In the genomic region with DNA sequence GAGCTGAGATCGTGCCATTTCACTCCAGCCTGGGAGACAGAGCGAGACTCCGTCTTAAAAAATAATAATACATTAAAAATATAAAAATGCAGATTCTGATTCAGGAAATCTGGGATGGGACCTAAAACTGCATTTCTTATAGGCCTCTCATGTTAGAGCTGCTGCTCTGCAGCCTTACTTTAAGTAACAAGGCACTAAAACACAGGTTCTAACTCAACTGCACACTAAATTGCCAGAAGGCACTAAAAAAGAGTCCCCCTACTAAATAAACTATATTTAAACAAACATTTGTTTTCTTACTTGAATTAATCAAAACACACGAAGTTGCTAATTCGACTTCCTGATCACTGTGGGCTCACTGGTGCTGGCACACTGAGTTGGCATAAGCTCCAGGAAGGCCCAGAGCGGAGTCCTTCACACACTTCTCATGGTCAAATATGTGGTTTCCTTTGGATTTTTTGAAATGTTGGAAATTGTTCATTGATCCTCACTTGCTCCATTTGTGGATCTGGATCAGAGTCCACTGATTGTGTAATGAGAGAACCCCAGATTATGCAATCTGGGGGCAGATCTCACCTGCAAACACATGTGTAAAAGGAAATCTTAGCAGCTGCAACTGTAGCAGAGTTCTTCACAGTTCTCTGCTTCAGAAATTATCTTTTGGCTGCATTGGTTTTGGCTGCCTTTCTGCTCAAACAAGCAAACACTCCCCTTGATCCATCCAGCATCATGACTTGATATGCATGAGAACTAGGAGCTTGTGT, we compare ENCODE assay signal across 1 cellular context.
TF ChIP-seq lines count a peak whose summit lies in the region.

No MANE protein-coding gene starts in this region.

TF ChIP-seq in HepG2, 621 proteins besides CTCF, POLR2A, EP300 and RAD21 (continued from another document and continues in another):
- TF ChIP-seq, protein P1, sequence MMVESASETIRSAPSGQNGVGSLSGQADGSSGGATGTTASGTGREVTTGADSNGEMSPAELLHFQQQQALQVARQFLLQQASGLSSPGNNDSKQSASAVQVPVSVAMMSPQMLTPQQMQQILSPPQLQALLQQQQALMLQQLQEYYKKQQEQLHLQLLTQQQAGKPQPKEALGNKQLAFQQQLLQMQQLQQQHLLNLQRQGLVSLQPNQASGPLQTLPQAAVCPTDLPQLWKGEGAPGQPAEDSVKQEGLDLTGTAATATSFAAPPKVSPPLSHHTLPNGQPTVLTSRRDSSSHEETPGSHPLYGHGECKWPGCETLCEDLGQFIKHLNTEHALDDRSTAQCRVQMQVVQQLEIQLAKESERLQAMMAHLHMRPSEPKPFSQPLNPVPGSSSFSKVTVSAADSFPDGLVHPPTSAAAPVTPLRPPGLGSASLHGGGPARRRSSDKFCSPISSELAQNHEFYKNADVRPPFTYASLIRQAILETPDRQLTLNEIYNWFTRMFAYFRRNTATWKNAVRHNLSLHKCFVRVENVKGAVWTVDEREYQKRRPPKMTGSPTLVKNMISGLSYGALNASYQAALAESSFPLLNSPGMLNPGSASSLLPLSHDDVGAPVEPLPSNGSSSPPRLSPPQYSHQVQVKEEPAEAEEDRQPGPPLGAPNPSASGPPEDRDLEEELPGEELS (CRISPR knock-in tag; IDR thresholded peaks at IDR 0.05), result peak; percentile 77
- TF ChIP-seq RXRB (CRISPR knock-in tag; IDR thresholded peaks at IDR 0.05; ENCODE audit: borderline replicate concordance), result peak; percentile 89
- TF ChIP-seq HOXA3 (CRISPR knock-in tag; IDR thresholded peaks at IDR 0.05), result peak; percentile 70; the same call in 1 of the 2 replicates
- TF ChIP-seq, protein P2, sequence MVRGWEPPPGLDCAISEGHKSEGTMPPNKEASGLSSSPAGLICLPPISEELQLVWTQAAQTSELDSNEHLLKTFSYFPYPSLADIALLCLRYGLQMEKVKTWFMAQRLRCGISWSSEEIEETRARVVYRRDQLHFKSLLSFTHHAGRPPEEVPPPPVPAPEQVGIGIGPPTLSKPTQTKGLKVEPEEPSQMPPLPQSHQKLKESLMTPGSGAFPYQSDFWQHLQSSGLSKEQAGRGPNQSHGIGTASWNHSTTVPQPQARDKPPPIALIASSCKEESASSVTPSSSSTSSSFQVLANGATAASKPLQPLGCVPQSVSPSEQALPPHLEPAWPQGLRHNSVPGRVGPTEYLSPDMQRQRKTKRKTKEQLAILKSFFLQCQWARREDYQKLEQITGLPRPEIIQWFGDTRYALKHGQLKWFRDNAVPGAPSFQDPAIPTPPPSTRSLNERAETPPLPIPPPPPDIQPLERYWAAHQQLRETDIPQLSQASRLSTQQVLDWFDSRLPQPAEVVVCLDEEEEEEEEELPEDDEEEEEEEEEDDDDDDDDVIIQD (CRISPR knock-in tag; IDR thresholded peaks at IDR 0.05; ENCODE audit: low read depth), result peak; percentile 68; the same call in 1 of the 2 replicates
- no peak for TF ChIP-seq JUNB (CRISPR knock-in tag; IDR thresholded peaks at IDR 0.05; ENCODE audit: borderline replicate concordance)
- peak; percentile 57 for TF ChIP-seq GFI1 (CRISPR knock-in tag; IDR thresholded peaks at IDR 0.05; ENCODE audit: borderline replicate concordance)
- peak; percentile 23 for TF ChIP-seq RBM22 (optimal IDR thresholded peaks at IDR 0.05; ENCODE audit: low read length)
- peak; percentile 63 for TF ChIP-seq NR2F6 (IDR thresholded peaks at IDR 0.05)
- peak; percentile 69 for TF ChIP-seq NR2F6 (CRISPR knock-in tag; IDR thresholded peaks at IDR 0.05)
- peak; percentile 91; the same call in 1 of the 2 replicates for TF ChIP-seq ZNF205 (CRISPR knock-in tag; IDR thresholded peaks at IDR 0.05)
- TF ChIP-seq HIVEP1 (CRISPR knock-in tag; IDR thresholded peaks at IDR 0.05), result no peak
- no peak for TF ChIP-seq TOPORS (CRISPR knock-in tag; IDR thresholded peaks at IDR 0.05)
- peak; percentile 77 for TF ChIP-seq SOX5 (CRISPR knock-in tag; IDR thresholded peaks at IDR 0.05; ENCODE audit: borderline replicate concordance)
- no peak for TF ChIP-seq ZNF773 (CRISPR knock-in tag; IDR thresholded peaks at IDR 0.05; ENCODE audit: borderline replicate concordance)
- peak; percentile 51; the same call in 1 of the 2 replicates for TF ChIP-seq SMC3 (IDR thresholded peaks at IDR 0.05; ENCODE audit: low read length)
- peak; percentile 45; the same call in 1 of the 2 replicates for TF ChIP-seq ZNF792 (CRISPR knock-in tag; IDR thresholded peaks at IDR 0.05)
- TF ChIP-seq BCL6 (CRISPR knock-in tag; IDR thresholded peaks at IDR 0.05), result peak; percentile 83
- TF ChIP-seq SP4 (CRISPR knock-in tag; IDR thresholded peaks at IDR 0.05), result no peak
- no peak for TF ChIP-seq RELA (CRISPR knock-in tag; IDR thresholded peaks at IDR 0.05)
- no peak for TF ChIP-seq ZNF674 (CRISPR knock-in tag; IDR thresholded peaks at IDR 0.05; ENCODE audit: low read depth)
- no peak for TF ChIP-seq DNMT3B (CRISPR knock-in tag; conservative IDR thresholded peaks at IDR 0.05)
- TF ChIP-seq HNF4A (CRISPR knock-in tag; IDR thresholded peaks at IDR 0.05), result peak; percentile 99
- TF ChIP-seq, protein P3, sequence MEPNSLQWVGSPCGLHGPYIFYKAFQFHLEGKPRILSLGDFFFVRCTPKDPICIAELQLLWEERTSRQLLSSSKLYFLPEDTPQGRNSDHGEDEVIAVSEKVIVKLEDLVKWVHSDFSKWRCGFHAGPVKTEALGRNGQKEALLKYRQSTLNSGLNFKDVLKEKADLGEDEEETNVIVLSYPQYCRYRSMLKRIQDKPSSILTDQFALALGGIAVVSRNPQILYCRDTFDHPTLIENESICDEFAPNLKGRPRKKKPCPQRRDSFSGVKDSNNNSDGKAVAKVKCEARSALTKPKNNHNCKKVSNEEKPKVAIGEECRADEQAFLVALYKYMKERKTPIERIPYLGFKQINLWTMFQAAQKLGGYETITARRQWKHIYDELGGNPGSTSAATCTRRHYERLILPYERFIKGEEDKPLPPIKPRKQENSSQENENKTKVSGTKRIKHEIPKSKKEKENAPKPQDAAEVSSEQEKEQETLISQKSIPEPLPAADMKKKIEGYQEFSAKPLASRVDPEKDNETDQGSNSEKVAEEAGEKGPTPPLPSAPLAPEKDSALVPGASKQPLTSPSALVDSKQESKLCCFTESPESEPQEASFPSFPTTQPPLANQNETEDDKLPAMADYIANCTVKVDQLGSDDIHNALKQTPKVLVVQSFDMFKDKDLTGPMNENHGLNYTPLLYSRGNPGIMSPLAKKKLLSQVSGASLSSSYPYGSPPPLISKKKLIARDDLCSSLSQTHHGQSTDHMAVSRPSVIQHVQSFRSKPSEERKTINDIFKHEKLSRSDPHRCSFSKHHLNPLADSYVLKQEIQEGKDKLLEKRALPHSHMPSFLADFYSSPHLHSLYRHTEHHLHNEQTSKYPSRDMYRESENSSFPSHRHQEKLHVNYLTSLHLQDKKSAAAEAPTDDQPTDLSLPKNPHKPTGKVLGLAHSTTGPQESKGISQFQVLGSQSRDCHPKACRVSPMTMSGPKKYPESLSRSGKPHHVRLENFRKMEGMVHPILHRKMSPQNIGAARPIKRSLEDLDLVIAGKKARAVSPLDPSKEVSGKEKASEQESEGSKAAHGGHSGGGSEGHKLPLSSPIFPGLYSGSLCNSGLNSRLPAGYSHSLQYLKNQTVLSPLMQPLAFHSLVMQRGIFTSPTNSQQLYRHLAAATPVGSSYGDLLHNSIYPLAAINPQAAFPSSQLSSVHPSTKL (CRISPR knock-in tag; IDR thresholded peaks at IDR 0.05), result peak; percentile 95
- TF ChIP-seq YEATS4 (CRISPR knock-in tag; IDR thresholded peaks at IDR 0.05; ENCODE audit: borderline replicate concordance), result peak; percentile 75; the same call in 1 of the 2 replicates
- TF ChIP-seq, protein P4, sequence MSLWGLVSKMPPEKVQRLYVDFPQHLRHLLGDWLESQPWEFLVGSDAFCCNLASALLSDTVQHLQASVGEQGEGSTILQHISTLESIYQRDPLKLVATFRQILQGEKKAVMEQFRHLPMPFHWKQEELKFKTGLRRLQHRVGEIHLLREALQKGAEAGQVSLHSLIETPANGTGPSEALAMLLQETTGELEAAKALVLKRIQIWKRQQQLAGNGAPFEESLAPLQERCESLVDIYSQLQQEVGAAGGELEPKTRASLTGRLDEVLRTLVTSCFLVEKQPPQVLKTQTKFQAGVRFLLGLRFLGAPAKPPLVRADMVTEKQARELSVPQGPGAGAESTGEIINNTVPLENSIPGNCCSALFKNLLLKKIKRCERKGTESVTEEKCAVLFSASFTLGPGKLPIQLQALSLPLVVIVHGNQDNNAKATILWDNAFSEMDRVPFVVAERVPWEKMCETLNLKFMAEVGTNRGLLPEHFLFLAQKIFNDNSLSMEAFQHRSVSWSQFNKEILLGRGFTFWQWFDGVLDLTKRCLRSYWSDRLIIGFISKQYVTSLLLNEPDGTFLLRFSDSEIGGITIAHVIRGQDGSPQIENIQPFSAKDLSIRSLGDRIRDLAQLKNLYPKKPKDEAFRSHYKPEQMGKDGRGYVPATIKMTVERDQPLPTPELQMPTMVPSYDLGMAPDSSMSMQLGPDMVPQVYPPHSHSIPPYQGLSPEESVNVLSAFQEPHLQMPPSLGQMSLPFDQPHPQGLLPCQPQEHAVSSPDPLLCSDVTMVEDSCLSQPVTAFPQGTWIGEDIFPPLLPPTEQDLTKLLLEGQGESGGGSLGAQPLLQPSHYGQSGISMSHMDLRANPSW (CRISPR knock-in tag; IDR thresholded peaks at IDR 0.05; ENCODE audit: borderline replicate concordance), result no peak
- peak; percentile 94 for TF ChIP-seq TRIM24 (CRISPR knock-in tag; IDR thresholded peaks at IDR 0.05)
- peak; percentile 48; the same call in 1 of the 2 replicates for TF ChIP-seq NCOA1 (CRISPR knock-in tag; IDR thresholded peaks at IDR 0.05)
- TF ChIP-seq CBFB (CRISPR knock-in tag; IDR thresholded peaks at IDR 0.05), result peak; percentile 70; the same call in 1 of the 2 replicates
- 0 out of 2 replicates have a peak, but pooled peaks have one; percentile 33 for TF ChIP-seq DMAP1 (CRISPR knock-in tag; IDR thresholded peaks at IDR 0.05)
- TF ChIP-seq, protein P5, sequence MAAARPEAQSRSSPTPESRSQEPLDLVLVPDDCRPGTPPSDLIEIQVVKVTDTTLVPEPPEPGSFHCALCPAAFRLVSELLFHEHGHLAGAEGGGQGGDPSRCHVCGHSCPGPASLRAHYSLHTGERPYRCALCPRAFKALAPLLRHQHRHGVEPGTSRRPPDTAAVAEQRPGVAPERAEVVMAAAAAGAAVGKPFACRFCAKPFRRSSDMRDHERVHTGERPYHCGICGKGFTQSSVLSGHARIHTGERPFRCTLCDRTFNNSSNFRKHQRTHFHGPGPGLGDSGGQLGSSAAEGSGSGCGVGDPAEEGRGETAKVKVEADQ (CRISPR knock-in tag; IDR thresholded peaks at IDR 0.05; ENCODE audit: borderline replicate concordance), result peak; percentile 36; the same call in 1 of the 2 replicates
- TF ChIP-seq, protein P6, sequence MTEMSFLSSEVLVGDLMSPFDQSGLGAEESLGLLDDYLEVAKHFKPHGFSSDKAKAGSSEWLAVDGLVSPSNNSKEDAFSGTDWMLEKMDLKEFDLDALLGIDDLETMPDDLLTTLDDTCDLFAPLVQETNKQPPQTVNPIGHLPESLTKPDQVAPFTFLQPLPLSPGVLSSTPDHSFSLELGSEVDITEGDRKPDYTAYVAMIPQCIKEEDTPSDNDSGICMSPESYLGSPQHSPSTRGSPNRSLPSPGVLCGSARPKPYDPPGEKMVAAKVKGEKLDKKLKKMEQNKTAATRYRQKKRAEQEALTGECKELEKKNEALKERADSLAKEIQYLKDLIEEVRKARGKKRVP (CRISPR knock-in tag; IDR thresholded peaks at IDR 0.05), result peak in 1 of 2 experiments; percentile 80; a peak in 2 of 4 replicates
- no peak for TF ChIP-seq MBNL3 (CRISPR knock-in tag; conservative IDR thresholded peaks at IDR 0.05)
- peak; percentile 44; the same call in 1 of the 2 replicates for TF ChIP-seq NPAS2 (CRISPR knock-in tag; IDR thresholded peaks at IDR 0.05; ENCODE audit: borderline replicate concordance)
- no peak for TF ChIP-seq ZKSCAN5 (CRISPR knock-in tag; IDR thresholded peaks at IDR 0.05)
- TF ChIP-seq, protein P7, sequence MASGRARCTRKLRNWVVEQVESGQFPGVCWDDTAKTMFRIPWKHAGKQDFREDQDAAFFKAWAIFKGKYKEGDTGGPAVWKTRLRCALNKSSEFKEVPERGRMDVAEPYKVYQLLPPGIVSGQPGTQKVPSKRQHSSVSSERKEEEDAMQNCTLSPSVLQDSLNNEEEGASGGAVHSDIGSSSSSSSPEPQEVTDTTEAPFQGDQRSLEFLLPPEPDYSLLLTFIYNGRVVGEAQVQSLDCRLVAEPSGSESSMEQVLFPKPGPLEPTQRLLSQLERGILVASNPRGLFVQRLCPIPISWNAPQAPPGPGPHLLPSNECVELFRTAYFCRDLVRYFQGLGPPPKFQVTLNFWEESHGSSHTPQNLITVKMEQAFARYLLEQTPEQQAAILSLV (CRISPR knock-in tag; IDR thresholded peaks at IDR 0.05; ENCODE audit: borderline replicate concordance), result no peak
- peak; percentile 85 for TF ChIP-seq NFKBIZ (CRISPR knock-in tag; IDR thresholded peaks at IDR 0.05)
- no peak for TF ChIP-seq ZNF660 (CRISPR knock-in tag; IDR thresholded peaks at IDR 0.05; ENCODE audit: borderline replicate concordance, low read depth)
- peak; percentile 87 for TF ChIP-seq NCOA2 (CRISPR knock-in tag; IDR thresholded peaks at IDR 0.05)
- TF ChIP-seq, protein P8, sequence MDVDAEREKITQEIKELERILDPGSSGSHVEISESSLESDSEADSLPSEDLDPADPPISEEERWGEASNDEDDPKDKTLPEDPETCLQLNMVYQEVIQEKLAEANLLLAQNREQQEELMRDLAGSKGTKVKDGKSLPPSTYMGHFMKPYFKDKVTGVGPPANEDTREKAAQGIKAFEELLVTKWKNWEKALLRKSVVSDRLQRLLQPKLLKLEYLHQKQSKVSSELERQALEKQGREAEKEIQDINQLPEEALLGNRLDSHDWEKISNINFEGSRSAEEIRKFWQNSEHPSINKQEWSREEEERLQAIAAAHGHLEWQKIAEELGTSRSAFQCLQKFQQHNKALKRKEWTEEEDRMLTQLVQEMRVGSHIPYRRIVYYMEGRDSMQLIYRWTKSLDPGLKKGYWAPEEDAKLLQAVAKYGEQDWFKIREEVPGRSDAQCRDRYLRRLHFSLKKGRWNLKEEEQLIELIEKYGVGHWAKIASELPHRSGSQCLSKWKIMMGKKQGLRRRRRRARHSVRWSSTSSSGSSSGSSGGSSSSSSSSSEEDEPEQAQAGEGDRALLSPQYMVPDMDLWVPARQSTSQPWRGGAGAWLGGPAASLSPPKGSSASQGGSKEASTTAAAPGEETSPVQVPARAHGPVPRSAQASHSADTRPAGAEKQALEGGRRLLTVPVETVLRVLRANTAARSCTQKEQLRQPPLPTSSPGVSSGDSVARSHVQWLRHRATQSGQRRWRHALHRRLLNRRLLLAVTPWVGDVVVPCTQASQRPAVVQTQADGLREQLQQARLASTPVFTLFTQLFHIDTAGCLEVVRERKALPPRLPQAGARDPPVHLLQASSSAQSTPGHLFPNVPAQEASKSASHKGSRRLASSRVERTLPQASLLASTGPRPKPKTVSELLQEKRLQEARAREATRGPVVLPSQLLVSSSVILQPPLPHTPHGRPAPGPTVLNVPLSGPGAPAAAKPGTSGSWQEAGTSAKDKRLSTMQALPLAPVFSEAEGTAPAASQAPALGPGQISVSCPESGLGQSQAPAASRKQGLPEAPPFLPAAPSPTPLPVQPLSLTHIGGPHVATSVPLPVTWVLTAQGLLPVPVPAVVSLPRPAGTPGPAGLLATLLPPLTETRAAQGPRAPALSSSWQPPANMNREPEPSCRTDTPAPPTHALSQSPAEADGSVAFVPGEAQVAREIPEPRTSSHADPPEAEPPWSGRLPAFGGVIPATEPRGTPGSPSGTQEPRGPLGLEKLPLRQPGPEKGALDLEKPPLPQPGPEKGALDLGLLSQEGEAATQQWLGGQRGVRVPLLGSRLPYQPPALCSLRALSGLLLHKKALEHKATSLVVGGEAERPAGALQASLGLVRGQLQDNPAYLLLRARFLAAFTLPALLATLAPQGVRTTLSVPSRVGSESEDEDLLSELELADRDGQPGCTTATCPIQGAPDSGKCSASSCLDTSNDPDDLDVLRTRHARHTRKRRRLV (CRISPR knock-in tag; IDR thresholded peaks at IDR 0.05), result peak; percentile 78; the same call in 1 of the 2 replicates
- TF ChIP-seq SMARCC2 (IDR thresholded peaks at IDR 0.05), result 0 out of 2 replicates have a peak, but pooled peaks have one; percentile 42
